In genomic region chr11:64619811-64620285, GRCh38 we compare ENCODE assay signal across 10 cellular contexts. TPM values are rescaled to one million over a fixed set of nuclear protein-coding genes. Genes with fewer than 3 reads are reported as not detected.
A peak's percentile ranks its signal among the peaks of the same experiment; 100 is the strongest.
DNase-seq lines count a peak whose midpoint lies in the region; ATAC-seq, FAIRE-seq and TF ChIP-seq lines count a peak whose summit lies in the region.
"Had no signal": no experiment of that assay in that cellular context is flagged by ENCODE, and none has a peak within 500 bp of the region (broad histone marks: within the 10 kb centered on the region; RNA-seq: fewer than 3 reads in every experiment).

No MANE protein-coding gene starts in this region.

- H3K9me3 ChIP-seq in right atrium auricular region (no peaks in the 10 kb centered on the region), GM12878 (replicated peaks; ENCODE audit: control insufficient read depth, insufficient read depth, low read length) (no peaks in the 10 kb centered on the region), uterus (no peaks in the 10 kb centered on the region)

- peaks cover 7% of the 10 kb centered on the region for H3K4me1 Mint-ChIP-seq in osteocyte (ENCODE audit: unreplicated experiment)

- TF ChIP-seq POLR2A in GM12878 (IDR thresholded peaks at IDR 0.05; ENCODE audit: low read depth, low read length), result no peak
- no peak for TF ChIP-seq POLR2A in uterus (IDR thresholded peaks at IDR 0.05)

- no peak for TF ChIP-seq EP300 in GM12878 (IDR thresholded peaks at IDR 0.05; ENCODE audit: borderline replicate concordance in 1 of 2, control insufficient read depth in 1 of 2, low read depth in 2 of 2, low read length in 2 of 2)

- H4K20me1 ChIP-seq in GM12878 (ENCODE audit: control insufficient read depth, insufficient read depth), result no peaks in the 10 kb centered on the region

- no peaks in the 10 kb centered on the region for H3K27me3 Mint-ChIP-seq in osteocyte (ENCODE audit: unreplicated experiment)

- H3K4me1 ChIP-seq in right atrium auricular region (peaks cover 0 to 15% of the 10 kb centered on the region in 2 donors), GM12878 (ENCODE audit: control insufficient read depth, insufficient read depth, low read length) (peaks cover under 1% of the 10 kb centered on the region; the same call in 1 of the 2 replicates), uterus (peaks cover 0 to 12% of the 10 kb centered on the region in 2 donors)

- no TSS peak for BruUV-seq in GM12878 (replicated peaks; lab: Mats Ljungman, UMichigan)

- H3K27me3 ChIP-seq in right atrium auricular region (no peaks in the 10 kb centered on the region), GM12878 (replicated peaks in 1 of 2; ENCODE audit: control insufficient read depth in 2 of 2, insufficient read depth in 2 of 2, low read length in 1 of 2) (no peaks in the 10 kb centered on the region), uterus (no peaks in the 10 kb centered on the region)

- DNase-seq in Right ventricle myocardium inferior (ENCODE audit: missing footprints), result peak; percentile 46
- no peak for DNase-seq in right atrium auricular region (ENCODE audit: low spot score)
- DNase-seq in GM12878 (ENCODE audit: low read depth, low spot score), result no peak
- DNase-seq in left kidney (ENCODE audit: low read depth, low spot score), result peak; percentile 90
- DNase-seq in uterus, result peak; percentile 86 to 94
- DNase-seq in osteocyte (ENCODE audit: extremely low spot score, unreplicated experiment), result no peak
- DNase-seq in GM10266 (ENCODE audit: extremely low spot score), result no peak
- DNase-seq in NCI-H1048 (lab: John Stamatoyannopoulos, UW), result no peak
- DNase-seq: CD8-positive, alpha-beta T cell had no signal

- RAD21 ChIA-PET in GM12878 (lab: Charles Lee; ENCODE audit: unreplicated experiment), result no interaction called here

- in situ Hi-C loops in GM12878 (cut with MboI), result loop anchor here (5.0 kb wide), 1 partner anchor 53 kb away; no protein-coding TSS in a partner anchor

- ATAC-seq in Right ventricle myocardium inferior, result peak; percentile 50
- ATAC-seq in GM12878, result peak; percentile 43
- ATAC-seq: CD8-positive, alpha-beta T cell had no signal

- CTCF ChIA-PET in GM12878 (lab: Yijun Ruan, JAX), result interaction anchor here (0.6 to 0.8 kb wide), 3 partner anchors 27 to 544 kb away, joined by 3 read pairs; no protein-coding TSS in a partner anchor

- no peaks in the 10 kb centered on the region for H3K9me3 Mint-ChIP-seq in osteocyte (ENCODE audit: unreplicated experiment)
- H3K9me3 Mint-ChIP-seq: CD8-positive, alpha-beta T cell; T-helper 1 cell treated with Interleukin-12 subunit alpha and Interleukin-12 subunit beta and Interleukin-4 antibody, amounts not matched to agents 30 μg/mL and 1 μg/mL, for 36 hours had no signal

- peak overlapping the region in 1 of 2 donors; percentile 16 for H3K27ac ChIP-seq in right atrium auricular region
- H3K27ac ChIP-seq in GM12878 (ENCODE audit: control insufficient read depth, insufficient read depth), result no peak overlapping the region
- H3K27ac ChIP-seq in uterus, result peak overlapping the region; percentile 85 to 92

- H3K36me3 ChIP-seq in right atrium auricular region, result no peaks in the 10 kb centered on the region
- no peaks in the 10 kb centered on the region for H3K36me3 ChIP-seq in GM12878 (ENCODE audit: control insufficient read depth in 2 of 2, insufficient read depth in 2 of 2, low read length in 1 of 2)
- H3K36me3 ChIP-seq in uterus, result no peaks in the 10 kb centered on the region

- no peaks in the 10 kb centered on the region for H3K79me2 ChIP-seq in GM12878 (ENCODE audit: control insufficient read depth, insufficient read depth, low read length)

- no peak overlapping the region for H3K4me2 ChIP-seq in GM12878 (ENCODE audit: control insufficient read depth, insufficient read depth)

- POLR2A ChIA-PET in GM12878 (lab: Charles Lee), result no interaction called here

- H3K27ac Mint-ChIP-seq in osteocyte (ENCODE audit: unreplicated experiment), result no peak overlapping the region
- H3K27ac Mint-ChIP-seq: CD8-positive, alpha-beta T cell; T-helper 1 cell treated with Interleukin-12 subunit alpha and Interleukin-12 subunit beta and Interleukin-4 antibody, amounts not matched to agents 30 μg/mL and 1 μg/mL, for 36 hours had no signal

- no peaks in the 10 kb centered on the region for H3K36me3 Mint-ChIP-seq in osteocyte (ENCODE audit: unreplicated experiment)
- H3K36me3 Mint-ChIP-seq: CD8-positive, alpha-beta T cell had no signal

- WGBS in GM12878 (ENCODE audit: insufficient coverage, insufficient replicate concordance, low lambda C conversion rate, missing lambda C conversion rate), result 10% methylated on average over 1 of the region's 4 CpGs

- intact Hi-C loops in Right ventricle myocardium inferior (cut with DNase I), result no loop called here
- intact Hi-C loops in GM12878 (cut with micrococcal nuclease; ENCODE audit: unreplicated experiment), result no loop called here
- intact Hi-C loops in uterus (cut with DNase I; ENCODE audit: low total_unique reads), result no loop called here

- H3K4me3 Mint-ChIP-seq in osteocyte (ENCODE audit: unreplicated experiment), result no peak overlapping the region
- H3K4me3 Mint-ChIP-seq: CD8-positive, alpha-beta T cell; T-helper 1 cell treated with Interleukin-12 subunit alpha and Interleukin-12 subunit beta and Interleukin-4 antibody, amounts not matched to agents 30 μg/mL and 1 μg/mL, for 36 hours had no signal

- TF ChIP-seq RAD21 in GM12878 (IDR thresholded peaks at IDR 0.05; ENCODE audit: insufficient read depth, low read depth, low read length), result no peak

- no peak overlapping the region for H2AFZ ChIP-seq in GM12878 (ENCODE audit: control insufficient read depth, low read depth, low read length)

- no peak for TF ChIP-seq CTCF in right atrium auricular region (IDR thresholded peaks at IDR 0.05)
- no peak for TF ChIP-seq CTCF in GM12878 (IDR thresholded peaks at IDR 0.05 in 2 of 3, conservative IDR thresholded peaks at IDR 0.05 in 1 of 3; ENCODE audit: control insufficient read depth in 2 of 3, extremely low read depth in 1 of 3, insufficient read depth in 1 of 3, low read depth in 3 of 3, low read length in 3 of 3)
- TF ChIP-seq CTCF in uterus (IDR thresholded peaks at IDR 0.05), result no peak
- TF ChIP-seq CTCF in osteocyte (IDR thresholded peaks at IDR 0.05), result no peak
- TF ChIP-seq CTCF in GM10266 (IDR thresholded peaks at IDR 0.05; ENCODE audit: control insufficient read depth, insufficient read depth, low read depth, missing control alignments), result no peak

- no peak overlapping the region for H3K4me3 ChIP-seq in right atrium auricular region
- H3K4me3 ChIP-seq in GM12878, result no peak overlapping the region
- H3K4me3 ChIP-seq in uterus, result peak overlapping the region in 1 of 2 donors; percentile 19

- no peak for FAIRE-seq in GM12878 (lab: Jason Lieb, UNC)

- SMC1A ChIA-PET in GM12878 (lab: Charles Lee; ENCODE audit: uncharacterized antibody, unreplicated experiment), result interaction anchor here (1.1 kb wide), 1 partner anchor 19 kb away, joined by 4 read pairs; no protein-coding TSS in a partner anchor

- no peak overlapping the region for H3K9ac ChIP-seq in GM12878 (ENCODE audit: control insufficient read depth, insufficient read depth, low read length)

TF ChIP-seq in GM12878, 131 proteins besides CTCF, POLR2A, EP300 and RAD21:
- 0 out of 2 replicates have a peak, but pooled peaks have one; percentile 40 for TF ChIP-seq IKZF1 (conservative IDR thresholded peaks at IDR 0.05)
- no peak for TF ChIP-seq NR2C1 (IDR thresholded peaks at IDR 0.05)
- no peak for TF ChIP-seq JUNB (IDR thresholded peaks at IDR 0.05)
- peak; percentile 68 for TF ChIP-seq SIX5 (IDR thresholded peaks at IDR 0.05; ENCODE audit: low read depth, low read length, severe bottlenecking)
- TF ChIP-seq ZNF217 (IDR thresholded peaks at IDR 0.05), result no peak
- peak; percentile 69 for TF ChIP-seq HCFC1 (IDR thresholded peaks at IDR 0.05; ENCODE audit: low read length)
- TF ChIP-seq KDM1A (IDR thresholded peaks at IDR 0.05; ENCODE audit: borderline replicate concordance), result no peak
- no peak for TF ChIP-seq MYC (IDR thresholded peaks at IDR 0.05; ENCODE audit: insufficient read depth, insufficient read length, insufficient replicate concordance, low read length, severe bottlenecking)

RNA-seq across cellular contexts. Expression of gene SLC22A12, which starts 28.8 kb away (rescaled TPM):
- total RNA-seq in Right ventricle myocardium inferior (not detected), right atrium auricular region (not detected), GM12878 (2014; rRNA removed) (not detected in 2 replicates), GM12878 (2014; rRNA removed; fragmentation: Illumina TruSeq; extraction: Trizol) (not detected in 2 replicates), GM12878 (2021) (not detected in 2 replicates), uterus (not detected), osteocyte (not detected in 2 replicates)
- total RNA-seq in GM12878 (2013; cell fraction: nucleolus; rRNA removed), result not detected in 2 replicates
- not detected for polyA plus RNA-seq in GM12878 (2011; ENCODE audit: low read depth)
- polyA plus RNA-seq in GM12878 (2011; rRNA removed) (not detected in 2 replicates), GM12878 (2014; fragmentation: Illumina TruSeq; extraction: Trizol) (not detected in 2 replicates), GM12878 (2014; fragmentation: Nextera tagmentation; extraction: Ambion mirVana) (not detected), GM12878 (2014; rRNA removed) (not detected in 2 replicates), GM12878 (2016; fragmentation: Nextera tagmentation; extraction: Ambion mirVana) (not detected)
- polyA plus RNA-seq in GM12878 (2011; cell fraction: cytosol; rRNA removed), result not detected in 2 replicates
- not detected in 2 replicates for polyA plus RNA-seq in GM12878 (2011; cell fraction: nucleus; rRNA removed)
- not detected in 2 replicates for polyA plus RNA-seq in GM12878 (2012)
- not detected in 2 replicates for polyA minus RNA-seq in GM12878 (2011; rRNA and poly(A)+ RNA removed)
- not detected in 2 replicates for polyA minus RNA-seq in GM12878 (2011; cell fraction: cytosol; rRNA and poly(A)+ RNA removed)
- polyA minus RNA-seq in GM12878 (2011; cell fraction: nucleus; rRNA and poly(A)+ RNA removed), result not detected in 2 replicates
- total RNA-seq: CD8-positive, alpha-beta T cell had no signal

Comparison
In these comparisons a context has a peak if more than half of its experiments do, and no peak if none do; other contexts are left out.
1. DNase-seq: peak in Right ventricle myocardium inferior (single experiment), left kidney (single experiment) and uterus (2 of 2); none in right atrium auricular region (single experiment), GM12878 (single experiment), osteocyte (single experiment), GM10266 (single experiment) and NCI-H1048 (single experiment).